28 cellular contexts compared by ENCODE assay signal in the genomic region with DNA sequence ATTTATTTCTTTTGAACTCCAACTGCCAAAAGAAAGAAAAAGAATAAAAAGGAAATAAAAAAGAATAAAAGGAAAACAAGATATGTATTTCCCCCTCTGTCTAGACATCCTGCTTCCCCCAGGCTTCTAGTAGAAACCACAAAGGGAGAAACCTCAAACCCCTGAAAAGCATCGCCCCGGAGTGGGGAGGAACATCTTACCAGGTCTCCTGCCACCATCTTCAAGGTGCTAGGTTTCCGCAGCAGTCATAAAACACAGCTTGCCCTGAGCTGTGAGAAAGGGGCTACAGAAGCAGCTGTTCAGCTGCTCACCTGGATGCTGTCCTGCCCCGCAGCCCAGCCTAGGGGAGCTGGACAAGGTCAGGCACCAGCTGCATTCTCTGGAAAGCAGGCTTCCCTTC.
DNase-seq lines count a peak whose midpoint lies in the region; ATAC-seq and TF ChIP-seq lines count a peak whose summit lies in the region.
"Had no signal": no experiment of that assay in that cellular context is flagged by ENCODE, and none has a peak within 500 bp of the region (broad histone marks: within the 10 kb centered on the region; RNA-seq: fewer than 3 reads in every experiment).

No MANE protein-coding gene starts in this region.

- H3K4me3 ChIP-seq in OCI-LY7 (ENCODE audit: low read depth, low read length, poor library complexity, severe bottlenecking), result no peak overlapping the region
- H3K4me3 ChIP-seq: gastrocnemius medialis, lower lobe of right lung, right lobe of liver, spleen, upper lobe of left lung had no signal

- no peak overlapping the region for H3K4me2 ChIP-seq in OCI-LY7 (ENCODE audit: low read length)

- POLR2A ChIA-PET in T-cell (lab: Charles Lee), result no interaction called here
- POLR2A ChIA-PET in OCI-LY7 (lab: Charles Lee), result no interaction called here

- no peak for TF ChIP-seq CTCF in OCI-LY7 (conservative IDR thresholded peaks at IDR 0.05; ENCODE audit: low read length)

- DNase-seq in stimulated activated CD4-positive, alpha-beta T cell treated with anti-CD3 and anti-CD28 coated beads, Interleukin-4, amount 100 ng/mL, for 24 hours, result peak; percentile 6
- DNase-seq in stimulated activated CD4-positive, alpha-beta T cell treated with anti-CD3 and anti-CD28 coated beads, Interleukin-2, amount 100 ng/mL, for 48 hours, result no peak
- peak in 15 of 34 experiments; percentile 1 to 27 (median 13) for DNase-seq in T-cell
- DNase-seq in activated naive CD8-positive, alpha-beta T cell treated with anti-CD3 and anti-CD28 coated beads for 36 hours, result peak; percentile 12
- DNase-seq in stimulated activated naive CD8-positive, alpha-beta T cell treated with anti-CD3 and anti-CD28 coated beads, Interleukin-15, amount 100 ng/mL, for 72 hours, result no peak
- DNase-seq in OCI-LY7 (ENCODE audit: low spot score), result no peak
- DNase-seq in SK-N-DZ (ENCODE audit: low spot score), result no peak
- DNase-seq: activated effector memory CD4-positive, alpha-beta T cell treated with Interleukin-2 at 50 U/mL for 16 hours; Caco-2; gastrocnemius medialis; hippocampal formation; Kasumi-1; lower lobe of right lung; natural killer cell; NCI-H1436; NCI-H2081 treated with DMSO at 0.1 percent for 48 hours; NCI-H345; nucleus accumbens; right lobe of liver; Right ventricle myocardium superior; spleen; stimulated activated CD4-positive, alpha-beta T cell treated with anti-CD3 and anti-CD28 coated beads, Interleukin-4, amount 100 ng/mL, for 1 hour; T-helper 9 cell; upper lobe of left lung had no signal

- H3K36me3 Mint-ChIP-seq in T-cell, result no peaks in the 10 kb centered on the region
- H3K36me3 Mint-ChIP-seq in activated naive CD8-positive, alpha-beta T cell treated with anti-CD3 and anti-CD28 coated beads for 36 hours, result no peaks in the 10 kb centered on the region
- H3K36me3 Mint-ChIP-seq: natural killer cell had no signal

- H3K9me3 Mint-ChIP-seq in T-cell, result no peaks in the 10 kb centered on the region
- H3K9me3 Mint-ChIP-seq in activated naive CD8-positive, alpha-beta T cell treated with anti-CD3 and anti-CD28 coated beads for 36 hours, result peaks cover 2% of the 10 kb centered on the region
- H3K9me3 Mint-ChIP-seq in stimulated activated naive CD8-positive, alpha-beta T cell treated with anti-CD3 and anti-CD28 coated beads, Interleukin-15, amount 100 ng/mL, for 72 hours, result no peaks in the 10 kb centered on the region
- H3K9me3 Mint-ChIP-seq: natural killer cell had no signal

- H3K4me1 ChIP-seq in OCI-LY7 (ENCODE audit: insufficient read depth, low read length, poor library complexity, severe bottlenecking), result no peaks in the 10 kb centered on the region
- H3K4me1 ChIP-seq: Caco-2, lower lobe of right lung, right lobe of liver, upper lobe of left lung had no signal

- H3K9me2 ChIP-seq in OCI-LY7 (ENCODE audit: insufficient read depth, low read length), result no peaks in the 10 kb centered on the region

- ATAC-seq in T-cell (replicated peaks in 1 of 4), result peak; percentile 56 to 95 (median 66)
- peak; percentile 74 for ATAC-seq in stimulated activated naive CD8-positive, alpha-beta T cell treated with anti-CD3 and anti-CD28 coated beads, Interleukin-15, amount 100 ng/mL, for 72 hours
- ATAC-seq: gastrocnemius medialis, HCT116, lower lobe of right lung, natural killer cell, Panc1, right lobe of liver had no signal

- H3K4me3 Mint-ChIP-seq in T-cell, result peak overlapping the region in 1 of 3 donors; percentile 74
- no peak overlapping the region for H3K4me3 Mint-ChIP-seq in activated naive CD8-positive, alpha-beta T cell treated with anti-CD3 and anti-CD28 coated beads for 36 hours
- H3K4me3 Mint-ChIP-seq in stimulated activated naive CD8-positive, alpha-beta T cell treated with anti-CD3 and anti-CD28 coated beads, Interleukin-15, amount 100 ng/mL, for 72 hours, result peak overlapping the region; percentile 65 to 69
- H3K4me3 Mint-ChIP-seq: natural killer cell had no signal

- no peaks in the 10 kb centered on the region for H4K20me1 ChIP-seq in OCI-LY7 (ENCODE audit: insufficient read depth, low read length)

- CTCF ChIA-PET in T-cell (lab: Charles Lee) (interaction anchor here in 1 of 2 donors (0.6 kb wide), 1 partner anchor 12 kb away, joined by 3 read pairs; no protein-coding TSS in a partner anchor), OCI-LY7 (lab: Charles Lee; ENCODE audit: unreplicated experiment) (no interaction called here)

- H2AFZ ChIP-seq in OCI-LY7 (ENCODE audit: low read length), result no peak overlapping the region

- H3K79me2 ChIP-seq in OCI-LY7 (ENCODE audit: insufficient read depth, low read depth, low read length), result no peaks in the 10 kb centered on the region

- peak overlapping the region in 1 of 2 donors; percentile 34 for H3K27ac Mint-ChIP-seq in T-cell
- no peak overlapping the region for H3K27ac Mint-ChIP-seq in activated naive CD8-positive, alpha-beta T cell treated with anti-CD3 and anti-CD28 coated beads for 36 hours
- peak overlapping the region; percentile 44 to 89 for H3K27ac Mint-ChIP-seq in stimulated activated naive CD8-positive, alpha-beta T cell treated with anti-CD3 and anti-CD28 coated beads, Interleukin-15, amount 100 ng/mL, for 72 hours
- H3K27ac Mint-ChIP-seq: progenitor cell of endocrine pancreas had no signal

- H3K9me3 ChIP-seq in OCI-LY7 (ENCODE audit: low read length), result no peaks in the 10 kb centered on the region
- H3K9me3 ChIP-seq: Caco-2, gastrocnemius medialis, lower lobe of right lung, right lobe of liver, spleen, upper lobe of left lung had no signal

- no peak overlapping the region for H3K27ac ChIP-seq in OCI-LY7 (ENCODE audit: low read depth, low read length, poor library complexity, severe bottlenecking)
- H3K27ac ChIP-seq: gastrocnemius medialis, lower lobe of right lung, right lobe of liver, spleen, upper lobe of left lung, VCaP had no signal

- BruUV-seq in OCI-LY7 (replicated peaks; lab: Mats Ljungman, UMichigan), result no TSS peak

- H3K4me1 Mint-ChIP-seq in T-cell, result peaks cover 17 to 28% (median 22%) of the 10 kb centered on the region in 3 donors
- peaks cover 16% of the 10 kb centered on the region for H3K4me1 Mint-ChIP-seq in activated naive CD8-positive, alpha-beta T cell treated with anti-CD3 and anti-CD28 coated beads for 36 hours
- H3K4me1 Mint-ChIP-seq in stimulated activated naive CD8-positive, alpha-beta T cell treated with anti-CD3 and anti-CD28 coated beads, Interleukin-15, amount 100 ng/mL, for 72 hours, result peaks cover 22% of the 10 kb centered on the region

- H3K27me3 Mint-ChIP-seq in T-cell, result peaks cover 10 to 11% of the 10 kb centered on the region in 2 donors
- peaks cover 46% of the 10 kb centered on the region for H3K27me3 Mint-ChIP-seq in activated naive CD8-positive, alpha-beta T cell treated with anti-CD3 and anti-CD28 coated beads for 36 hours
- peaks cover 58% of the 10 kb centered on the region for H3K27me3 Mint-ChIP-seq in stimulated activated naive CD8-positive, alpha-beta T cell treated with anti-CD3 and anti-CD28 coated beads, Interleukin-15, amount 100 ng/mL, for 72 hours

- no peaks in the 10 kb centered on the region for H3K36me3 ChIP-seq in OCI-LY7 (ENCODE audit: insufficient read depth, low read length)
- H3K36me3 ChIP-seq: gastrocnemius medialis, lower lobe of right lung, right lobe of liver, spleen, upper lobe of left lung had no signal

- intact Hi-C loops in OCI-LY7 (cut with micrococcal nuclease; ENCODE audit: unreplicated experiment), result no loop called here

Comparison
In these comparisons a context has a peak if more than half of its experiments do, and no peak if none do; other contexts are left out.
1. DNase-seq: peak in stimulated activated CD4-positive, alpha-beta T cell treated with anti-CD3 and anti-CD28 coated beads, Interleukin-4, amount 100 ng/mL, for 24 hours (single experiment) and activated naive CD8-positive, alpha-beta T cell treated with anti-CD3 and anti-CD28 coated beads for 36 hours (single experiment); none in stimulated activated CD4-positive, alpha-beta T cell treated with anti-CD3 and anti-CD28 coated beads, Interleukin-2, amount 100 ng/mL, for 48 hours (0 of 2), stimulated activated naive CD8-positive, alpha-beta T cell treated with anti-CD3 and anti-CD28 coated beads, Interleukin-15, amount 100 ng/mL, for 72 hours (0 of 2), OCI-LY7 (single experiment) and SK-N-DZ (single experiment).